In the genomic region with DNA sequence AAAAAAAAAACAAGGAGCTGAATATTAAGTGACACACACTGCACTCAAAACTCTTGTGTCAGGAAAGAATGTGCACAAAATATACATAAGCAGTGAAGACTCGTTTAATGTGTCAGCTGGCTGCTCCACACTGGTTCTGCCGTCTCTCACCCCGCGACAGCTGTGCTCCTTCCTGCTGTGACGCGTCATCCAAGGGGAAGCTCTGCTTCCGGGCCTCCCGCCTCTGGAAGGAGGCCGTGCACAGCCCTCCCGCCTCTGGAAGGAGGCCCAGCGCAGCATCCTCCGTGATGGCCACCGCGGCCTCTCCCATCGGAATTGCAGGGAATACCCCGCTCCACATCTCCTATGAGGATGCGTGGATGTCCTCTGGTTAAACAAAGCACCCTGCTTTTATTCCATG, we compare ENCODE assay signal across 9 cellular contexts.
A peak's percentile ranks its signal among the peaks of the same experiment; 100 is the strongest.
DNase-seq lines count a peak whose midpoint lies in the region; ATAC-seq and TF ChIP-seq lines count a peak whose summit lies in the region.
"Had no signal": no experiment of that assay in that cellular context is flagged by ENCODE, and none has a peak within 500 bp of the region (broad histone marks: within the 10 kb centered on the region; RNA-seq: fewer than 3 reads in every experiment).

No MANE protein-coding gene starts in this region.

- no peaks in the 10 kb centered on the region for H3K27me3 Mint-ChIP-seq in CD4-positive, alpha-beta T cell

- no peak overlapping the region for H3K4me2 ChIP-seq in PC-3 (ENCODE audit: low read length)

- no peaks in the 10 kb centered on the region for H3K27me3 ChIP-seq in CD4-positive, alpha-beta T cell (ENCODE audit: control insufficient read depth, insufficient read depth, low read length)
- H3K27me3 ChIP-seq in heart left ventricle (no peaks in the 10 kb centered on the region), rectal smooth muscle tissue (ENCODE audit: control insufficient read depth, insufficient read depth, low read length) (no peaks in the 10 kb centered on the region), PC-3 (ENCODE audit: low read length) (no peaks in the 10 kb centered on the region)

- H3K9ac ChIP-seq in rectal smooth muscle tissue (ENCODE audit: low read length) (no peak overlapping the region), PC-3 (ENCODE audit: low read length) (no peak overlapping the region)

- CTCF ChIA-PET in CD4-positive, alpha-beta T cell (lab: Charles Lee), result interaction anchor here (0.9 kb wide), 1 partner anchor 17 kb away, joined by 3 read pairs; no protein-coding TSS in a partner anchor
- CTCF ChIA-PET in PC-3 (lab: Charles Lee), result no interaction called here

- no peak overlapping the region for H3K27ac ChIP-seq in CD4-positive, alpha-beta T cell (ENCODE audit: low read depth, low read length)
- H3K27ac ChIP-seq in heart left ventricle, result peak overlapping the region in 9 of 12 donors; percentile 41 to 90 (median 81)
- peak overlapping the region; percentile 2 for H3K27ac ChIP-seq in rectal smooth muscle tissue (ENCODE audit: low read depth, low read length)
- no peak overlapping the region for H3K27ac ChIP-seq in PC-3 (ENCODE audit: low read length)

- no peak overlapping the region for H2AFZ ChIP-seq in PC-3 (ENCODE audit: low read length)

- no peaks in the 10 kb centered on the region for H3K36me3 ChIP-seq in heart left ventricle
- H3K36me3 ChIP-seq in rectal smooth muscle tissue (ENCODE audit: control insufficient read depth, insufficient read depth, low read length), result no peaks in the 10 kb centered on the region
- no peaks in the 10 kb centered on the region for H3K36me3 ChIP-seq in PC-3 (ENCODE audit: low read depth, low read length)

- TF ChIP-seq CTCF in CD4-positive, alpha-beta T cell (IDR thresholded peaks at IDR 0.05), result no peak
- TF ChIP-seq CTCF in heart left ventricle (IDR thresholded peaks at IDR 0.05), result no peak
- no peak for TF ChIP-seq CTCF in PC-3 (conservative IDR thresholded peaks at IDR 0.05; ENCODE audit: low read depth, low read length)

- H3K9me3 Mint-ChIP-seq in CD4-positive, alpha-beta T cell, result no peaks in the 10 kb centered on the region

- peaks cover 71% of the 10 kb centered on the region for H3K4me1 Mint-ChIP-seq in CD4-positive, alpha-beta T cell (ENCODE audit: low read depth)

- H3F3A ChIP-seq in PC-3 (ENCODE audit: low read length, unreplicated experiment), result no peaks in the 10 kb centered on the region

- WGBS in heart left ventricle, 4 donors, result 21 to 48% (median 25%) methylated on average over 10 to 17 of the region's 17 CpGs

- H4K20me1 ChIP-seq in PC-3 (ENCODE audit: low read length), result no peaks in the 10 kb centered on the region

- H3K36me3 Mint-ChIP-seq in CD4-positive, alpha-beta T cell (ENCODE audit: low read depth), result peaks cover 36% of the 10 kb centered on the region

- POLR2A ChIA-PET in CD4-positive, alpha-beta T cell (lab: Charles Lee), result interaction anchor here (1.1 kb wide), 1 partner anchor 10 kb away, joined by 4 read pairs; no protein-coding TSS in a partner anchor
- POLR2A ChIA-PET in PC-3 (lab: Charles Lee; ENCODE audit: unreplicated experiment), result no interaction called here

- H3K4me3 ChIP-seq in heart left ventricle, result peak overlapping the region in 1 of 12 donors; percentile 2
- no peak overlapping the region for H3K4me3 ChIP-seq in rectal smooth muscle tissue (ENCODE audit: low read length)
- H3K4me3 ChIP-seq in PC-3 (ENCODE audit: low read length), result no peak overlapping the region

- peaks cover 5% of the 10 kb centered on the region; the same call in 1 of the 2 replicates for H3K79me2 ChIP-seq in PC-3 (ENCODE audit: low read length)

- H3K4me1 ChIP-seq in heart left ventricle, result peaks cover 3 to 89% (median 52%) of the 10 kb centered on the region in 12 donors
- H3K4me1 ChIP-seq in rectal smooth muscle tissue (ENCODE audit: control insufficient read depth, insufficient read depth, low read length), result peaks cover 34% of the 10 kb centered on the region
- peaks cover 29% of the 10 kb centered on the region for H3K4me1 ChIP-seq in PC-3 (ENCODE audit: insufficient read depth, low read length)

- H3K4me3 Mint-ChIP-seq in CD4-positive, alpha-beta T cell, result no peak overlapping the region

- no peak for DNase-seq in CD4-positive, alpha-beta T cell
- peak; percentile 77 for DNase-seq in SW480 (ENCODE audit: low spot score)
- DNase-seq in heart left ventricle, result peak; percentile 84 to 90 (median 88)
- no peak for DNase-seq in NCI-H1694 (lab: John Stamatoyannopoulos, UW)
- no peak for DNase-seq in PC-3
- no peak for DNase-seq in NCI-H1105 treated with DMSO at 0.1 percent for 48 hours (lab: John Stamatoyannopoulos, UW)
- DNase-seq in Ammon's horn (ENCODE audit: low spot score), result no peak
- DNase-seq: MV-4-11 had no signal

- no peak for ATAC-seq in CD4-positive, alpha-beta T cell (ENCODE audit: poor library complexity)
- ATAC-seq in heart left ventricle (peak; percentile 30 to 87 (median 72)), PC-3 (no peak)

- no peaks in the 10 kb centered on the region for H3K9me2 ChIP-seq in PC-3 (replicated peaks; ENCODE audit: low read length)

- H3K9me3 ChIP-seq in CD4-positive, alpha-beta T cell (ENCODE audit: control insufficient read depth, low read length), result no peaks in the 10 kb centered on the region
- no peaks in the 10 kb centered on the region for H3K9me3 ChIP-seq in heart left ventricle
- H3K9me3 ChIP-seq in PC-3 (ENCODE audit: low read length), result no peaks in the 10 kb centered on the region

- peak overlapping the region; percentile 12 for H3K27ac Mint-ChIP-seq in CD4-positive, alpha-beta T cell

- no peak for TF ChIP-seq POLR2A in heart left ventricle (IDR thresholded peaks at IDR 0.05)

- intact Hi-C loops in CD4-positive, alpha-beta T cell (cut with DNase I, micrococcal nuclease), result no loop called here
- intact Hi-C loops in heart left ventricle (cut with DNase I) (loop anchor here in 2 of 10 donors (5.0 to 10.0 kb wide), 2 partner anchors 58 to 145 kb away; no protein-coding TSS in a partner anchor), PC-3 (cut with micrococcal nuclease) (no loop called here)

- no TSS peak for BruUV-seq in PC-3 (replicated peaks; lab: Mats Ljungman, UMichigan)

Comparison
In these comparisons a context has a peak if more than half of its experiments do, and no peak if none do; other contexts are left out.
1. ATAC-seq: peak in heart left ventricle (4 of 4); none in CD4-positive, alpha-beta T cell (single experiment) and PC-3 (single experiment).
2. DNase-seq: peak in SW480 (single experiment) and heart left ventricle (5 of 5); none in CD4-positive, alpha-beta T cell (0 of 10), NCI-H1694 (single experiment), PC-3 (single experiment), NCI-H1105 treated with DMSO at 0.1 percent for 48 hours (single experiment) and Ammon's horn (single experiment).
3. H3K27ac ChIP-seq: peak in heart left ventricle (9 of 12) and rectal smooth muscle tissue (single experiment); none in CD4-positive, alpha-beta T cell (single experiment) and PC-3 (single experiment).